16 cellular contexts compared by ENCODE assay signal in genomic region chr15:89021224-89021623, GRCh38.
A peak's percentile ranks its signal among the peaks of the same experiment; 100 is the strongest.
DNase-seq lines count a peak whose midpoint lies in the region; TF ChIP-seq lines count a peak whose summit lies in the region.
"Had no signal": no experiment of that assay in that cellular context is flagged by ENCODE, and none has a peak within 500 bp of the region (broad histone marks: within the 10 kb centered on the region; RNA-seq: fewer than 3 reads in every experiment).

No MANE protein-coding gene starts in this region.

- H3K36me3 ChIP-seq in breast epithelium: no peaks in the 10 kb centered on the region
- no peaks in the 10 kb centered on the region for H3K36me3 ChIP-seq in ovary
- no peaks in the 10 kb centered on the region for H3K36me3 ChIP-seq in uterus

- H3K36me3 Mint-ChIP-seq in MCF 10A (ENCODE audit: insufficient read depth, unreplicated experiment): peaks cover 4% of the 10 kb centered on the region
- H3K36me3 Mint-ChIP-seq in chondrocyte (ENCODE audit: low read depth): peaks cover 6% of the 10 kb centered on the region
- H3K36me3 Mint-ChIP-seq: CD4-positive, CD25-positive, alpha-beta regulatory T cell had no signal

- H3K27me3 Mint-ChIP-seq in MCF 10A (ENCODE audit: insufficient read depth, unreplicated experiment) (no peaks in the 10 kb centered on the region), chondrocyte (ENCODE audit: low read depth) (no peaks in the 10 kb centered on the region)
- H3K27me3 Mint-ChIP-seq: activated naive CD8-positive, alpha-beta T cell had no signal

- no peaks in the 10 kb centered on the region for H3K9me3 Mint-ChIP-seq in MCF 10A (ENCODE audit: unreplicated experiment)
- H3K9me3 Mint-ChIP-seq in chondrocyte (ENCODE audit: low read depth): peaks cover 11% of the 10 kb centered on the region

- H3K9me3 ChIP-seq in breast epithelium (peaks cover 0 to 11% of the 10 kb centered on the region in 2 donors), ovary (no peaks in the 10 kb centered on the region), uterus (no peaks in the 10 kb centered on the region)

- intact Hi-C loops in breast epithelium (cut with DNase I; ENCODE audit: low total_unique reads) (no loop called here), MCF 10A (cut with micrococcal nuclease) (no loop called here), ovary (cut with DNase I) (no loop called here), uterus (cut with DNase I; ENCODE audit: low total_unique reads) (no loop called here)

- H3K27me3 ChIP-seq in breast epithelium (no peaks in the 10 kb centered on the region), ovary (no peaks in the 10 kb centered on the region), uterus (no peaks in the 10 kb centered on the region)

- no TSS peak for BruUV-seq in MCF 10A (replicated peaks; lab: Mats Ljungman, UMichigan)

- H3K4me1 Mint-ChIP-seq in MCF 10A (ENCODE audit: insufficient read depth, unreplicated experiment) (peaks cover 14% of the 10 kb centered on the region), chondrocyte (ENCODE audit: low read depth) (peaks cover 54% of the 10 kb centered on the region)

- H3K4me1 ChIP-seq in breast epithelium: no peaks in the 10 kb centered on the region
- H3K4me1 ChIP-seq in ovary (ENCODE audit: insufficient read depth): peaks cover 7% of the 10 kb centered on the region
- no peaks in the 10 kb centered on the region for H3K4me1 ChIP-seq in uterus

- H3K4me3 Mint-ChIP-seq in MCF 10A (ENCODE audit: unreplicated experiment): no peak overlapping the region
- no peak overlapping the region for H3K4me3 Mint-ChIP-seq in chondrocyte (ENCODE audit: unreplicated experiment)
- H3K4me3 Mint-ChIP-seq: activated naive CD8-positive, alpha-beta T cell; activated T-cell treated with anti-CD3 and anti-CD28 coated beads, Interleukin-2, amount 50 U/mL, for 4 hours; CD4-positive, CD25-positive, alpha-beta regulatory T cell had no signal

- no peak for TF ChIP-seq CTCF in breast epithelium (IDR thresholded peaks at IDR 0.05)
- TF ChIP-seq CTCF in MCF 10A (IDR thresholded peaks at IDR 0.05; ENCODE audit: unreplicated experiment): no peak
- TF ChIP-seq CTCF in chondrocyte (IDR thresholded peaks at IDR 0.05): no peak
- no peak for TF ChIP-seq CTCF in ovary (IDR thresholded peaks at IDR 0.05)
- no peak for TF ChIP-seq CTCF in uterus (IDR thresholded peaks at IDR 0.05)
- no peak for TF ChIP-seq CTCF in GM10248 (IDR thresholded peaks at IDR 0.05; ENCODE audit: control extremely low read depth, extremely low read depth, low read depth, missing control alignments)

- DNase-seq in breast epithelium (ENCODE audit: low spot score in 2 of 2): peak in 1 of 2 donors; percentile 84
- no peak for DNase-seq in MCF 10A (ENCODE audit: unreplicated experiment)
- DNase-seq in chondrocyte (ENCODE audit: low spot score): no peak
- DNase-seq in ovary: peak in 1 of 5 donors; percentile 28
- DNase-seq in uterus: peak in 1 of 2 donors; percentile 61
- no peak for DNase-seq in GM10248 (ENCODE audit: extremely low spot score)
- DNase-seq in NCI-H1092 treated with DMSO at 0.1 percent for 48 hours (lab: John Stamatoyannopoulos, UW): no peak
- no peak for DNase-seq in activated effector memory CD4-positive, alpha-beta T cell treated with anti-CD3 and anti-CD28 coated beads, Interleukin-2, amount 50 U/mL, for 16 hours
- DNase-seq: activated CD4-positive, alpha-beta T cell treated with anti-CD3 and anti-CD28 coated beads, Interleukin-2, amount 50 U/mL, for 4 hours; activated T-cell treated with anti-CD3 and anti-CD28 coated beads, Interleukin-2, amount 50 U/mL, for 4 hours; CD4-positive, CD25-positive, alpha-beta regulatory T cell; effector memory CD4-positive, alpha-beta T cell; NCI-H1694 treated with DMSO at 0.1 percent for 48 hours; stimulated activated CD4-positive, alpha-beta T cell treated with anti-CD3 and anti-CD28 coated beads, Interleukin-4, amount 100 ng/mL, for 24 hours had no signal

- no peak for TF ChIP-seq POLR2A in breast epithelium (IDR thresholded peaks at IDR 0.05)
- no peak for TF ChIP-seq POLR2A in ovary (IDR thresholded peaks at IDR 0.05)
- no peak for TF ChIP-seq POLR2A in uterus (IDR thresholded peaks at IDR 0.05)

- H3K27ac ChIP-seq in breast epithelium: peak overlapping the region; percentile 85 to 89
- H3K27ac ChIP-seq in ovary: no peak overlapping the region
- H3K27ac ChIP-seq in uterus: peak overlapping the region; percentile 73 to 94

- TF ChIP-seq EP300 in ovary (IDR thresholded peaks at IDR 0.05): peak; percentile 68

- 36 to 58% (median 36%) methylated on average over 2 of the region's 2 CpGs for WGBS in ovary, 3 donors

- POLR2A ChIA-PET in MCF 10A (lab: Yijun Ruan, JAX): no interaction called here
- POLR2A ChIA-PET in GM10248 (lab: Yijun Ruan, JAX): no interaction called here

- CTCF ChIA-PET in MCF 10A (lab: Yijun Ruan, JAX): interaction anchor here (0.5 to 7.6 kb wide), 8 partner anchors 12 to 199 kb away, joined by 3 to 128 read pairs (median 5); no protein-coding TSS in a partner anchor
- CTCF ChIA-PET in GM10248 (lab: Yijun Ruan, JAX): interaction anchor here (1.2 to 1.6 kb wide), 5 partner anchors 20 to 156 kb away, joined by 3 to 10 read pairs (median 4); no protein-coding TSS in a partner anchor

- H3K4me3 ChIP-seq in breast epithelium: no peak overlapping the region
- no peak overlapping the region for H3K4me3 ChIP-seq in ovary
- H3K4me3 ChIP-seq in uterus: no peak overlapping the region
- H3K4me3 ChIP-seq: skin epidermis had no signal

- no peak overlapping the region for H3K27ac Mint-ChIP-seq in MCF 10A (ENCODE audit: low read depth, unreplicated experiment)
- H3K27ac Mint-ChIP-seq in chondrocyte (ENCODE audit: unreplicated experiment): peak overlapping the region; percentile 80
- H3K27ac Mint-ChIP-seq: activated naive CD8-positive, alpha-beta T cell had no signal

Comparison
In these comparisons a context has a peak if more than half of its experiments do, and no peak if none do; other contexts are left out.
1. H3K27ac ChIP-seq: peak in breast epithelium (2 of 2) and uterus (2 of 2); none in ovary (0 of 2).